ENCODE assay signal across 18 cellular contexts in the genomic region with DNA sequence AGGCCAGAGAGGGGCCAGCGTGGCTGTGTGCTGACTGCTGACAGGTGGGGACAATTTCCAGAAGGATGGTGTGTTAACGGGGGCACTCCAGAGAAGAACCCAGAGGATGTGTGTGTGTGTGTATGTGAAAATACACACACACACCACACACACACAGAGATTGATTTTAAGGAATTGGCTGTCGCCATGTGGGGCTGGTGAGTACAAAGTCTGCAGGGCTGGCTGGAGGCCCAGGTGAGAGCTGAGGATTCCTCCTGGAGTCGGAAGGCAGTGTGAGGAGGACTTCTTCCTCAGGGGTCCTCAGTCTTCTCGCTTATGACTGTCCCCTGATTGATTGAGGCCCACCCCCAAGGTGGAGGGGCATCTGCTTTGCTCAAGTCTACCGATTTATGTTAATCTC. TPM values are rescaled to one million over a fixed set of nuclear protein-coding genes. Genes with fewer than 3 reads are reported as not detected.
DNase-seq lines count a peak whose midpoint lies in the region; ATAC-seq and TF ChIP-seq lines count a peak whose summit lies in the region.
"Had no signal": no experiment of that assay in that cellular context is flagged by ENCODE, and none has a peak within 500 bp of the region (broad histone marks: within the 10 kb centered on the region; RNA-seq: fewer than 3 reads in every experiment).

No MANE protein-coding gene starts in this region.

- TF ChIP-seq POLR2A in transverse colon (IDR thresholded peaks at IDR 0.05) = no peak

- intact Hi-C loops in left colon (cut with DNase I, micrococcal nuclease) (no loop called here), transverse colon (cut with DNase I; ENCODE audit: low total_unique reads) (no loop called here)

- no peak for DNase-seq in left colon
- peak; percentile 59 for DNase-seq in left lobe of liver (ENCODE audit: low spot score)
- DNase-seq in neuronal stem cell (ENCODE audit: low spot score) = no peak
- peak; percentile 24 for DNase-seq in transverse colon
- no peak for DNase-seq in NCI-H69 (lab: John Stamatoyannopoulos, UW)
- DNase-seq in activated T-cell treated with anti-CD3 and anti-CD28 coated beads, Interleukin-2, amount 50 U/mL, for 24 hours = no peak
- DNase-seq: C1 segment of cervical spinal cord; Calu3; CD4-positive, alpha-beta memory T cell; COR-L47; DND-41; H9 had no signal

- no peak overlapping the region for H2BK15ac ChIP-seq in neuronal stem cell (ENCODE audit: low read length)

- H4K91ac ChIP-seq in neuronal stem cell (ENCODE audit: low read depth, low read length, poor library complexity) = peak overlapping the region; percentile 9

- no peak overlapping the region for H3K27ac Mint-ChIP-seq in activated T-cell treated with anti-CD3 and anti-CD28 coated beads, Interleukin-2, amount 50 U/mL, for 24 hours
- H3K27ac Mint-ChIP-seq: GM23338, H9 had no signal

- H3K4me1 Mint-ChIP-seq in activated T-cell treated with anti-CD3 and anti-CD28 coated beads, Interleukin-2, amount 50 U/mL, for 24 hours (ENCODE audit: low read depth) = peaks cover 3% of the 10 kb centered on the region
- H3K4me1 Mint-ChIP-seq: GM23338 had no signal

- H3K27me3 Mint-ChIP-seq in activated T-cell treated with anti-CD3 and anti-CD28 coated beads, Interleukin-2, amount 50 U/mL, for 24 hours = peaks cover 28% of the 10 kb centered on the region

- TF ChIP-seq CTCF in transverse colon (IDR thresholded peaks at IDR 0.05) = no peak

- H3K27me3 ChIP-seq in neuronal stem cell (ENCODE audit: control insufficient read depth in 3 of 3, insufficient read depth in 3 of 3, low read depth in 1 of 3, low read length in 3 of 3) (peaks cover 0 to 17% (median 0%) of the 10 kb centered on the region in 3 experiments), transverse colon (peaks cover 4% of the 10 kb centered on the region)

- H3K4me1 ChIP-seq in neuronal stem cell (ENCODE audit: control insufficient read depth in 2 of 2, insufficient read depth in 1 of 2, low read depth in 1 of 2, low read length in 2 of 2) (no peaks in the 10 kb centered on the region), transverse colon (no peaks in the 10 kb centered on the region)

- no peak overlapping the region for H3K4ac ChIP-seq in neuronal stem cell (ENCODE audit: low read length)

- no peak for TF ChIP-seq EP300 in transverse colon (IDR thresholded peaks at IDR 0.05; ENCODE audit: low read depth)

- WGBS in neuronal stem cell (ENCODE audit: extremely low coverage in 2 of 2, insufficient read length in 2 of 2, insufficient replicate concordance in 1 of 2), 2 donors = no CpG with 5 or more reads among the region's 6 CpGs
- WGBS in transverse colon (ENCODE audit: low coverage in 1 of 2), 2 donors = 66% methylated on average over 6 of the region's 6 CpGs; no CpG with 5 or more reads in 1 of the 2 donors

- H3K14ac ChIP-seq in neuronal stem cell (ENCODE audit: low read length) = no peak overlapping the region

- H3K27ac ChIP-seq in neuronal stem cell (replicated peaks; ENCODE audit: low read length) (no peak overlapping the region), transverse colon (no peak overlapping the region)

- H3K4me3 Mint-ChIP-seq in activated T-cell treated with anti-CD3 and anti-CD28 coated beads, Interleukin-2, amount 50 U/mL, for 24 hours = no peak overlapping the region
- H3K4me3 Mint-ChIP-seq: CD4-positive, alpha-beta memory T cell; GM23338; H9 had no signal

- ATAC-seq in left colon (peak; percentile 48), left lobe of liver (peak; percentile 91)
- ATAC-seq: GM23338, HCT116 had no signal

- H3K9me3 Mint-ChIP-seq in activated T-cell treated with anti-CD3 and anti-CD28 coated beads, Interleukin-2, amount 50 U/mL, for 24 hours = no peaks in the 10 kb centered on the region

- no peak overlapping the region for H3K4me2 ChIP-seq in neuronal stem cell (ENCODE audit: insufficient read depth, low read length, poor library complexity, severe bottlenecking)
- H3K4me2 ChIP-seq: GM23338 had no signal

- H2BK120ac ChIP-seq in neuronal stem cell (ENCODE audit: low read depth, low read length) = no peak overlapping the region

- H2BK5ac ChIP-seq in neuronal stem cell (ENCODE audit: low read length) = peak overlapping the region; percentile 50

- no peaks in the 10 kb centered on the region for H3K9me3 ChIP-seq in neuronal stem cell (replicated peaks in 1 of 2; ENCODE audit: control insufficient read depth in 2 of 2, insufficient read depth in 1 of 2, low read depth in 1 of 2, low read length in 2 of 2)
- H3K9me3 ChIP-seq in transverse colon = no peaks in the 10 kb centered on the region

- no peak overlapping the region for H3K9ac ChIP-seq in neuronal stem cell (ENCODE audit: low read depth, low read length, poor library complexity)

- H3K4me3 ChIP-seq in neuronal stem cell (ENCODE audit: low read length in 2 of 2) = no peak overlapping the region
- no peak overlapping the region for H3K4me3 ChIP-seq in transverse colon
- H3K4me3 ChIP-seq: GM23338 had no signal

- no peaks in the 10 kb centered on the region for H3K36me3 ChIP-seq in neuronal stem cell (replicated peaks in 1 of 2; ENCODE audit: control insufficient read depth in 2 of 2, insufficient read depth in 2 of 2, low read length in 2 of 2)
- H3K36me3 ChIP-seq in transverse colon = no peaks in the 10 kb centered on the region

- no peak overlapping the region for H2AK5ac ChIP-seq in neuronal stem cell (ENCODE audit: low read depth, low read length)

- in situ Hi-C loops in transverse colon (cut with MboI; ENCODE audit: low pct_ligation_motif_present in 1 of 4, low pct_unique_long_range_greater_than_20kb in 1 of 4, low sequenced_read_pairs in 3 of 4) = no loop called here

- no peaks in the 10 kb centered on the region for H3K79me1 ChIP-seq in neuronal stem cell (ENCODE audit: low read depth, low read length)

- H2BK12ac ChIP-seq in neuronal stem cell (ENCODE audit: low read length) = peak overlapping the region; percentile 58

- H3K18ac ChIP-seq in neuronal stem cell (ENCODE audit: low read length) = no peak overlapping the region

- no peak overlapping the region for H2AFZ ChIP-seq in neuronal stem cell (ENCODE audit: low read length)
- H2AFZ ChIP-seq: GM23338 had no signal

- no peaks in the 10 kb centered on the region for H3K36me3 Mint-ChIP-seq in activated T-cell treated with anti-CD3 and anti-CD28 coated beads, Interleukin-2, amount 50 U/mL, for 24 hours (ENCODE audit: low read depth)
- H3K36me3 Mint-ChIP-seq: CD4-positive, alpha-beta memory T cell had no signal

- no peak overlapping the region for H4K8ac ChIP-seq in neuronal stem cell (ENCODE audit: low read depth, low read length)

- H3K23ac ChIP-seq in neuronal stem cell (ENCODE audit: low read depth, low read length, poor library complexity) = peak overlapping the region; percentile 18

RNA-seq across cellular contexts. Expression of gene GJB6, which starts 7.6 kb away (rescaled TPM):
- total RNA-seq in left colon = not detected
- not detected for total RNA-seq in left lobe of liver
- not detected for polyA plus RNA-seq in neuronal stem cell (2013, experiment 1 of 2)
- polyA plus RNA-seq in neuronal stem cell (2013, experiment 2 of 2) = not detected
- under 1 TPM in 1 of 4 donors, not detected in 3; 0.68 TPM for total RNA-seq in transverse colon
- total RNA-seq: A172, A673, GM23338, H4, H9 had no signal
- polyA plus RNA-seq: BJ; CD4-positive, alpha-beta memory T cell; GM23338 had no signal

RNA-seq across cellular contexts. Expression of gene GJB2, which starts 47.0 kb away (rescaled TPM):
- total RNA-seq in left colon = 10 to 100 TPM; 39.0 to 45.0 TPM
- total RNA-seq in left lobe of liver = 30.7 TPM
- 0.08 TPM for polyA plus RNA-seq in neuronal stem cell (2013, experiment 1 of 2)
- polyA plus RNA-seq in neuronal stem cell (2013, experiment 2 of 2) = 0.03 TPM
- 10 to 100 TPM in 3 of 4 donors, 1 to 10 TPM in 1; 5.0 to 38.4 (median 25.9) TPM for total RNA-seq in transverse colon
- total RNA-seq: A673; CD4-positive, alpha-beta memory T cell; GM23338 had no signal
- polyA plus RNA-seq: BJ; CD4-positive, alpha-beta memory T cell; GM23338 had no signal

Comparison
In these comparisons a context has a peak if more than half of its experiments do, and no peak if none do; other contexts are left out.
1. DNase-seq: peak in left lobe of liver (single experiment) and transverse colon (single experiment); none in left colon (0 of 2), neuronal stem cell (single experiment), NCI-H69 (single experiment) and activated T-cell treated with anti-CD3 and anti-CD28 coated beads, Interleukin-2, amount 50 U/mL, for 24 hours (single experiment).